ENCODE assay signal across 8 cellular contexts in the genomic region with DNA sequence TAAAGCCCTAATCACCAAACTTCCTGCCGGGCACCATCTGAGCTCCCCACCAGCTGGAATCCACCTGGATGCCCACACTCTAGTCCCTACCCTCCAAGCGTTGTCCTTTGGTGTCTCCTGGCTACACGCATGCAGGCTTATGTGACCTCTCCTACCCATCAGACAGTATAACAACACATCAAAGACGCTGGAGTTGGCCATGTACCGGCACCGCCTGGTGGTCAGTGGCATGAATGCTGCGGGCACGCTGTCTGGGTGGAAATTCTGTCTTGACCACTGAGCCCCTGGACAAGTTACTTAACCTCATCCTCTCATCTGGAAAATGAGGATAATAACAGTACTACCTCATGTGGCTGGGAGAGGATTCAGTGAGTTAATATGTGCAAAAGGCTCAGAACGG. TPM values are rescaled to one million over a fixed set of nuclear protein-coding genes. Genes with fewer than 3 reads are reported as not detected.
A peak's percentile ranks its signal among the peaks of the same experiment; 100 is the strongest.
DNase-seq lines count a peak whose midpoint lies in the region; ATAC-seq and TF ChIP-seq lines count a peak whose summit lies in the region.

No MANE protein-coding gene starts in this region.

- peak; percentile 23 to 64 (median 49) for TF ChIP-seq CTCF in adrenal gland (IDR thresholded peaks at IDR 0.05)

- H3K4me3 ChIP-seq in CD4-positive, CD25-positive, alpha-beta regulatory T cell (ENCODE audit: low read depth, low read length): no peak overlapping the region
- H3K4me3 ChIP-seq in H7 (ENCODE audit: insufficient read depth, low read depth, low read length) (no peak overlapping the region), adrenal gland (no peak overlapping the region)

- peak in 2 of 3 donors; percentile 17 to 26 for DNase-seq in CD4-positive, CD25-positive, alpha-beta regulatory T cell
- DNase-seq in H7: peak; percentile 88
- peak; percentile 44 to 83 (median 56) for DNase-seq in adrenal gland
- peak; percentile 72 for DNase-seq in left kidney (ENCODE audit: low read depth, low spot score)
- no peak for DNase-seq in activated naive CD8-positive, alpha-beta T cell treated with anti-CD3 and anti-CD28 coated beads for 36 hours

- no peaks in the 10 kb centered on the region for H3K9me3 Mint-ChIP-seq in CD4-positive, CD25-positive, alpha-beta regulatory T cell
- H3K9me3 Mint-ChIP-seq in activated naive CD8-positive, alpha-beta T cell treated with anti-CD3 and anti-CD28 coated beads for 36 hours: no peaks in the 10 kb centered on the region

- peaks cover 34% of the 10 kb centered on the region for H3K36me3 Mint-ChIP-seq in CD4-positive, CD25-positive, alpha-beta regulatory T cell
- no peaks in the 10 kb centered on the region for H3K36me3 Mint-ChIP-seq in activated naive CD8-positive, alpha-beta T cell treated with anti-CD3 and anti-CD28 coated beads for 36 hours

- peaks cover 34% of the 10 kb centered on the region for H3K36me3 ChIP-seq in CD4-positive, CD25-positive, alpha-beta regulatory T cell (ENCODE audit: control insufficient read depth, insufficient read depth, low read length)
- peaks cover 2% of the 10 kb centered on the region for H3K36me3 ChIP-seq in H7 (replicated peaks; ENCODE audit: control insufficient read depth, insufficient read depth, low read length)
- peaks cover 0 to 8% of the 10 kb centered on the region in 2 donors for H3K36me3 ChIP-seq in adrenal gland (replicated peaks in 1 of 2)

- H3K9me3 ChIP-seq in CD4-positive, CD25-positive, alpha-beta regulatory T cell (ENCODE audit: control insufficient read depth in 2 of 2, low read length in 2 of 2): no peaks in the 10 kb centered on the region
- no peaks in the 10 kb centered on the region for H3K9me3 ChIP-seq in adrenal gland (replicated peaks in 1 of 3)

- H3K4me3 Mint-ChIP-seq in CD4-positive, CD25-positive, alpha-beta regulatory T cell: no peak overlapping the region
- H3K4me3 Mint-ChIP-seq in activated naive CD8-positive, alpha-beta T cell treated with anti-CD3 and anti-CD28 coated beads for 36 hours: no peak overlapping the region

- H3K4me1 Mint-ChIP-seq in CD4-positive, CD25-positive, alpha-beta regulatory T cell: peaks cover 0 to 3% (median 1%) of the 10 kb centered on the region in 4 donors
- no peaks in the 10 kb centered on the region for H3K4me1 Mint-ChIP-seq in activated naive CD8-positive, alpha-beta T cell treated with anti-CD3 and anti-CD28 coated beads for 36 hours

- TF ChIP-seq POLR2A in adrenal gland (IDR thresholded peaks at IDR 0.05): no peak

- H3K27me3 ChIP-seq in CD4-positive, CD25-positive, alpha-beta regulatory T cell (ENCODE audit: control insufficient read depth, insufficient read depth, low read length): no peaks in the 10 kb centered on the region
- H3K27me3 ChIP-seq in H7 (ENCODE audit: control insufficient read depth, insufficient read depth, low read length) (no peaks in the 10 kb centered on the region), adrenal gland (no peaks in the 10 kb centered on the region)

- no peak overlapping the region for H3K27ac ChIP-seq in CD4-positive, CD25-positive, alpha-beta regulatory T cell (ENCODE audit: insufficient read depth, low read length, poor library complexity, severe bottlenecking)
- peak overlapping the region in 2 of 5 donors; percentile 75 to 76 for H3K27ac ChIP-seq in adrenal gland

- WGBS in adrenal gland, 4 donors: 67 to 92% (median 73%) methylated on average over 4 to 9 of the region's 9 CpGs

- no peaks in the 10 kb centered on the region for H3K4me1 ChIP-seq in CD4-positive, CD25-positive, alpha-beta regulatory T cell (ENCODE audit: control insufficient read depth, insufficient read depth, low read length, poor library complexity, severe bottlenecking)
- peaks cover 6 to 12% of the 10 kb centered on the region in 2 donors for H3K4me1 ChIP-seq in adrenal gland (replicated peaks in 1 of 2)

- no peaks in the 10 kb centered on the region for H3K27me3 Mint-ChIP-seq in CD4-positive, CD25-positive, alpha-beta regulatory T cell
- no peaks in the 10 kb centered on the region for H3K27me3 Mint-ChIP-seq in activated naive CD8-positive, alpha-beta T cell treated with anti-CD3 and anti-CD28 coated beads for 36 hours

- no peak overlapping the region for H3K27ac Mint-ChIP-seq in CD4-positive, CD25-positive, alpha-beta regulatory T cell
- H3K27ac Mint-ChIP-seq in activated naive CD8-positive, alpha-beta T cell treated with anti-CD3 and anti-CD28 coated beads for 36 hours: no peak overlapping the region

- ATAC-seq in CD4-positive, CD25-positive, alpha-beta regulatory T cell (ENCODE audit: low read depth in 2 of 2): no peak
- ATAC-seq in GM18861 (IDR thresholded peaks at IDR 0.05; ENCODE audit: unreplicated experiment): no peak
- no peak for ATAC-seq in activated CD4-positive, CD25-positive, alpha-beta regulatory T cell treated with anti-CD3 and anti-CD28 coated beads, Interleukin-2, amount 50 U/mL, for 24 hours
- no peak for ATAC-seq in GM21619 (IDR thresholded peaks at IDR 0.05; ENCODE audit: unreplicated experiment)

- intact Hi-C loops in adrenal gland (cut with DNase I): no loop called here

RNA-seq across cellular contexts. Expression of a gene that starts 23.4 kb away (rescaled TPM):
- total RNA-seq in CD4-positive, CD25-positive, alpha-beta regulatory T cell: 27.0 TPM
- 10 to 100 TPM; 13.4 to 16.7 (median 14.0) TPM for polyA plus RNA-seq in CD4-positive, CD25-positive, alpha-beta regulatory T cell
- total RNA-seq in H7 (2014; rRNA removed; shearing (Covaris generic)): 30.5 and 32.1 TPM in 2 replicates
- 1 to 10 TPM in 4 of 8 donors, under 1 TPM in 4; 0.06 to 3.2 (median 0.97) TPM for total RNA-seq in adrenal gland
- polyA plus RNA-seq in adrenal gland: 1 to 10 TPM in 2 of 3 donors, under 1 TPM in 1; 0.77 to 3.9 (median 1.6) TPM
- total RNA-seq in activated naive CD8-positive, alpha-beta T cell treated with anti-CD3 and anti-CD28 coated beads for 36 hours: 1 to 10 TPM; 8.2 TPM

RNA-seq across cellular contexts. Expression of a gene that starts 39.6 kb away (rescaled TPM):
- 11.5 TPM for total RNA-seq in CD4-positive, CD25-positive, alpha-beta regulatory T cell
- 10 to 100 TPM in 2 of 4 donors, 1 to 10 TPM in 2; 8.2 to 10.4 (median 9.7) TPM for polyA plus RNA-seq in CD4-positive, CD25-positive, alpha-beta regulatory T cell
- total RNA-seq in H7 (2014; rRNA removed; shearing (Covaris generic)): 4.2 and 4.5 TPM in 2 replicates
- 10 to 100 TPM in 6 of 8 donors, 1 to 10 TPM in 2; 1.9 to 21.9 (median 12.6) TPM for total RNA-seq in adrenal gland
- polyA plus RNA-seq in adrenal gland: 10 to 100 TPM in 1 of 3 donors, 1 to 10 TPM in 2; 1.5 to 14.3 (median 6.3) TPM
- total RNA-seq in activated naive CD8-positive, alpha-beta T cell treated with anti-CD3 and anti-CD28 coated beads for 36 hours: 1 to 10 TPM; 1.8 to 2.2 TPM
